Comparison of ENCODE assay signal across 18 cellular contexts in genomic region chr1:152941037-152941700, GRCh38. TPM values are rescaled to one million over a fixed set of nuclear protein-coding genes. Genes with fewer than 3 reads are reported as not detected.
DNase-seq lines count a peak whose midpoint lies in the region; ATAC-seq, FAIRE-seq and TF ChIP-seq lines count a peak whose summit lies in the region.
"Had no signal": no experiment of that assay in that cellular context is flagged by ENCODE, and none has a peak within 500 bp of the region (broad histone marks: within the 10 kb centered on the region; RNA-seq: fewer than 3 reads in every experiment).

No MANE protein-coding gene starts in this region.

- H3K9me3 Mint-ChIP-seq in activated CD4-positive, alpha-beta T cell treated with anti-CD3 and anti-CD28 coated beads, Interleukin-2, amount 10 ng/mL, durations not matched to agents 24 days and 14 days = no peaks in the 10 kb centered on the region
- H3K9me3 Mint-ChIP-seq in endothelial cell (ENCODE audit: unreplicated experiment) = no peaks in the 10 kb centered on the region

- no peaks in the 10 kb centered on the region for H3K27me3 ChIP-seq in RWPE2 (ENCODE audit: insufficient read depth, poor library complexity, severe bottlenecking)
- H3K27me3 ChIP-seq: BLaER1 treated with 17β-estradiol and CSF1 and Interleukin-3, amounts not matched to agents 10 nM and 100 nM had no signal

- intact Hi-C loops in activated CD4-positive, alpha-beta T cell treated with anti-CD3 and anti-CD28 coated beads, Interleukin-2, amount 10 ng/mL, durations not matched to agents 24 days and 14 days (cut with micrococcal nuclease) = no loop called here

- H3K9me3 ChIP-seq in RWPE2 (ENCODE audit: severe bottlenecking) = no peaks in the 10 kb centered on the region
- H3K9me3 ChIP-seq: BLaER1 treated with 17β-estradiol and CSF1 and Interleukin-3, amounts not matched to agents 10 nM and 100 nM had no signal

- no peak overlapping the region for H3K4me3 Mint-ChIP-seq in activated CD4-positive, alpha-beta T cell treated with anti-CD3 and anti-CD28 coated beads, Interleukin-2, amount 10 ng/mL, durations not matched to agents 24 days and 14 days
- H3K4me3 Mint-ChIP-seq in endothelial cell (ENCODE audit: unreplicated experiment) = no peak overlapping the region

- no peak overlapping the region for H3K27ac Mint-ChIP-seq in activated CD4-positive, alpha-beta T cell treated with anti-CD3 and anti-CD28 coated beads, Interleukin-2, amount 10 ng/mL, durations not matched to agents 24 days and 14 days
- no peak overlapping the region for H3K27ac Mint-ChIP-seq in endothelial cell (ENCODE audit: unreplicated experiment)

- ATAC-seq in RWPE2 (ENCODE audit: low read depth) (peak; percentile 99), esophagus mucosa (peak; percentile 99), HG02798 (IDR thresholded peaks at IDR 0.05; ENCODE audit: poor library complexity, unreplicated experiment) (no peak), GM19351 (IDR thresholded peaks at IDR 0.05; ENCODE audit: unreplicated experiment) (no peak)
- ATAC-seq: K562, Panc1 had no signal

- peak; percentile 47 for DNase-seq in activated CD4-positive, alpha-beta T cell treated with anti-CD3 and anti-CD28 coated beads, Interleukin-2, amount 10 ng/mL, durations not matched to agents 24 days and 14 days
- no peak for DNase-seq in activated CD4-positive, alpha-beta T cell treated with anti-CD3 and anti-CD28 coated beads for 48 hours
- peak; percentile 75 for DNase-seq in RWPE2 (ENCODE audit: low spot score)
- DNase-seq in GM19239 (ENCODE audit: insufficient read length, low spot score) = no peak
- no peak for DNase-seq in endothelial cell (ENCODE audit: low spot score)
- DNase-seq: 8988T, GF-D8, NCI-H1092, NCI-H2107, NCI-H345, SHP77 treated with DMSO at 0.1 percent for 48 hours had no signal

- H3K4me1 ChIP-seq in RWPE2 (ENCODE audit: insufficient read depth, poor library complexity, severe bottlenecking) = peaks cover 10% of the 10 kb centered on the region
- H3K4me1 ChIP-seq: BLaER1 treated with 17β-estradiol and CSF1 and Interleukin-3, amounts not matched to agents 10 nM and 100 nM had no signal

- H3K27ac ChIP-seq in RWPE2 (ENCODE audit: poor library complexity, severe bottlenecking) = no peak overlapping the region
- H3K27ac ChIP-seq: BLaER1 treated with 17β-estradiol and CSF1 and Interleukin-3, amounts not matched to agents 10 nM and 100 nM; HL-60 had no signal

- H3K36me3 ChIP-seq in RWPE2 (ENCODE audit: low read depth) = no peaks in the 10 kb centered on the region
- H3K36me3 ChIP-seq: BLaER1 treated with 17β-estradiol and CSF1 and Interleukin-3, amounts not matched to agents 10 nM and 100 nM had no signal

- H3K4me1 Mint-ChIP-seq in activated CD4-positive, alpha-beta T cell treated with anti-CD3 and anti-CD28 coated beads, Interleukin-2, amount 10 ng/mL, durations not matched to agents 24 days and 14 days = no peaks in the 10 kb centered on the region
- H3K4me1 Mint-ChIP-seq in endothelial cell (ENCODE audit: unreplicated experiment) = peaks cover 6% of the 10 kb centered on the region

- H3K36me3 Mint-ChIP-seq in activated CD4-positive, alpha-beta T cell treated with anti-CD3 and anti-CD28 coated beads, Interleukin-2, amount 10 ng/mL, durations not matched to agents 24 days and 14 days (ENCODE audit: low read depth) = no peaks in the 10 kb centered on the region
- no peaks in the 10 kb centered on the region for H3K36me3 Mint-ChIP-seq in endothelial cell (ENCODE audit: low read depth, unreplicated experiment)

- H3K27me3 Mint-ChIP-seq in activated CD4-positive, alpha-beta T cell treated with anti-CD3 and anti-CD28 coated beads, Interleukin-2, amount 10 ng/mL, durations not matched to agents 24 days and 14 days = peaks cover 2% of the 10 kb centered on the region
- H3K27me3 Mint-ChIP-seq in endothelial cell (ENCODE audit: unreplicated experiment) = peaks cover 4% of the 10 kb centered on the region

- no peak overlapping the region for H3K4me3 ChIP-seq in RWPE2 (ENCODE audit: severe bottlenecking)
- H3K4me3 ChIP-seq: BLaER1 treated with 17β-estradiol and CSF1 and Interleukin-3, amounts not matched to agents 10 nM and 100 nM; K562 had no signal

- TF ChIP-seq CTCF in RWPE2 (IDR thresholded peaks at IDR 0.05; ENCODE audit: poor library complexity, severe bottlenecking) (peak; percentile 15), endothelial cell (IDR thresholded peaks at IDR 0.05; ENCODE audit: unreplicated experiment) (no peak)

- FAIRE-seq in GM19239 (lab: Jason Lieb, UNC) = no peak
- FAIRE-seq: K562 had no signal

RNA-seq across cellular contexts. Expression of gene SPRR5, which starts 5.8 kb away (rescaled TPM):
- not detected in 2 replicates for total RNA-seq in activated CD4-positive, alpha-beta T cell treated with anti-CD3 and anti-CD28 coated beads, Interleukin-2, amount 10 ng/mL, durations not matched to agents 24 days and 14 days
- 3.5 TPM for total RNA-seq in esophagus mucosa
- total RNA-seq in endothelial cell (ENCODE audit: unreplicated experiment) = not detected
- total RNA-seq: K562 had no signal

RNA-seq across cellular contexts. Expression of gene SPRR4, which starts 29.3 kb away (rescaled TPM):
- total RNA-seq in activated CD4-positive, alpha-beta T cell treated with anti-CD3 and anti-CD28 coated beads, Interleukin-2, amount 10 ng/mL, durations not matched to agents 24 days and 14 days = not detected in 2 replicates
- total RNA-seq in esophagus mucosa (not detected), endothelial cell (ENCODE audit: unreplicated experiment) (not detected)
- total RNA-seq: K562 had no signal

RNA-seq across cellular contexts. Expression of gene IVL, which starts 32.8 kb away (rescaled TPM):
- not detected in 2 replicates for total RNA-seq in activated CD4-positive, alpha-beta T cell treated with anti-CD3 and anti-CD28 coated beads, Interleukin-2, amount 10 ng/mL, durations not matched to agents 24 days and 14 days
- total RNA-seq in esophagus mucosa (145 TPM), endothelial cell (ENCODE audit: unreplicated experiment) (not detected)
- total RNA-seq: K562 had no signal

RNA-seq across cellular contexts. Expression of gene SPRR1A, which starts 42.7 kb away (rescaled TPM):
- total RNA-seq in activated CD4-positive, alpha-beta T cell treated with anti-CD3 and anti-CD28 coated beads, Interleukin-2, amount 10 ng/mL, durations not matched to agents 24 days and 14 days = not detected in 2 replicates
- 1,843 TPM for total RNA-seq in esophagus mucosa
- total RNA-seq in endothelial cell (ENCODE audit: unreplicated experiment) = not detected
- total RNA-seq: K562 had no signal

Comparison
In these comparisons a context has a peak if more than half of its experiments do, and no peak if none do; other contexts are left out.
1. DNase-seq: peak in activated CD4-positive, alpha-beta T cell treated with anti-CD3 and anti-CD28 coated beads, Interleukin-2, amount 10 ng/mL, durations not matched to agents 24 days and 14 days (single experiment) and RWPE2 (single experiment); none in activated CD4-positive, alpha-beta T cell treated with anti-CD3 and anti-CD28 coated beads for 48 hours (single experiment), GM19239 (single experiment) and endothelial cell (single experiment).
2. ATAC-seq: peak in RWPE2 (single experiment) and esophagus mucosa (single experiment); none in HG02798 (single experiment) and GM19351 (single experiment).
3. RNA of gene IVL, which starts 32.8 kb away (total RNA-seq): 145 TPM in esophagus mucosa (single experiment); not detected in activated CD4-positive, alpha-beta T cell treated with anti-CD3 and anti-CD28 coated beads, Interleukin-2, amount 10 ng/mL, durations not matched to agents 24 days and 14 days and not detected in endothelial cell (single experiment); every median in the first group is over 100 times any median in the second.